In genomic region chr19:42326969-42327368, GRCh38 we compare ENCODE assay signal across 9 cellular contexts. TPM values are rescaled to one million over a fixed set of nuclear protein-coding genes. Genes with fewer than 3 reads are reported as not detected.
DNase-seq lines count a peak whose midpoint lies in the region; ATAC-seq and TF ChIP-seq lines count a peak whose summit lies in the region.
"Had no signal": no experiment of that assay in that cellular context is flagged by ENCODE, and none has a peak within 500 bp of the region (broad histone marks: within the 10 kb centered on the region; RNA-seq: fewer than 3 reads in every experiment).

No MANE protein-coding gene starts in this region.

- no peak for ATAC-seq in activated CD8-positive, alpha-beta T cell treated with anti-CD3 and anti-CD28 coated beads, Interleukin-2, amount 10 ng/mL, durations not matched to agents 7 days and 5 days
- ATAC-seq in GM21576 (IDR thresholded peaks at IDR 0.05; ENCODE audit: unreplicated experiment): no peak

- H3K27me3 ChIP-seq in AG04450 (ENCODE audit: control insufficient read depth, insufficient read depth, low read length) (peaks cover 21% of the 10 kb centered on the region), DOHH2 (ENCODE audit: control insufficient read depth, low read length) (no peaks in the 10 kb centered on the region)

- no peaks in the 10 kb centered on the region for H3K9me3 Mint-ChIP-seq in activated CD8-positive, alpha-beta T cell treated with anti-CD3 and anti-CD28 coated beads, Interleukin-2, amount 10 ng/mL, durations not matched to agents 7 days and 5 days (ENCODE audit: insufficient read depth)
- no peaks in the 10 kb centered on the region for H3K9me3 Mint-ChIP-seq in mesothelial cell of epicardium
- no peaks in the 10 kb centered on the region for H3K9me3 Mint-ChIP-seq in activated CD4-positive, alpha-beta memory T cell treated with anti-CD3 and anti-CD28 coated beads for 36 hours

- no peaks in the 10 kb centered on the region; the same call in 1 of the 2 replicates for H3K9me3 ChIP-seq in AG04450 (ENCODE audit: control insufficient read depth, insufficient read depth, low read length)
- H3K9me3 ChIP-seq in DOHH2 (ENCODE audit: control insufficient read depth, insufficient read depth, low read length): no peaks in the 10 kb centered on the region

- H4K20me1 ChIP-seq in DOHH2 (ENCODE audit: control insufficient read depth, insufficient read depth, low read depth, low read length): 0 out of 2 replicates have a peak, but pooled peaks cover 4% of the 10 kb centered on the region

- H3K4me3 Mint-ChIP-seq in activated CD8-positive, alpha-beta T cell treated with anti-CD3 and anti-CD28 coated beads, Interleukin-2, amount 10 ng/mL, durations not matched to agents 7 days and 5 days: peak overlapping the region; percentile 84
- H3K4me3 Mint-ChIP-seq in mesothelial cell of epicardium: peak overlapping the region; percentile 85
- no peak overlapping the region for H3K4me3 Mint-ChIP-seq in activated CD4-positive, alpha-beta memory T cell treated with anti-CD3 and anti-CD28 coated beads for 36 hours

- peaks cover 21% of the 10 kb centered on the region for H3K27me3 Mint-ChIP-seq in activated CD8-positive, alpha-beta T cell treated with anti-CD3 and anti-CD28 coated beads, Interleukin-2, amount 10 ng/mL, durations not matched to agents 7 days and 5 days (ENCODE audit: low read depth)
- peaks cover 28% of the 10 kb centered on the region for H3K27me3 Mint-ChIP-seq in mesothelial cell of epicardium (ENCODE audit: low read depth)
- peaks cover 13% of the 10 kb centered on the region for H3K27me3 Mint-ChIP-seq in activated CD4-positive, alpha-beta memory T cell treated with anti-CD3 and anti-CD28 coated beads for 36 hours

- H3F3A ChIP-seq in DOHH2 (ENCODE audit: control insufficient read depth, insufficient read depth): peaks cover 3% of the 10 kb centered on the region; the same call in 1 of the 2 replicates

- POLR2A ChIA-PET in AG04450 (lab: Yijun Ruan, JAX): interaction anchor here (0.6 to 0.7 kb wide), 2 partner anchors 67 to 225 kb away, joined by 3 to 7 read pairs; no protein-coding TSS in a partner anchor
- POLR2A ChIA-PET in activated CD8-positive, alpha-beta T cell treated with anti-CD3 and anti-CD28 coated beads, Interleukin-2, amount 10 ng/mL, durations not matched to agents 7 days and 5 days (lab: Charles Lee): interaction anchor here (1.0 kb wide), 1 partner anchor 251 kb away, joined by 3 read pairs; the partner anchor contains the start of gene ZNF574
- POLR2A ChIA-PET in activated CD4-positive, alpha-beta memory T cell treated with anti-CD3 and anti-CD28 coated beads for 36 hours (lab: Charles Lee): no interaction called here

- H3K4me1 ChIP-seq in DOHH2 (ENCODE audit: control insufficient read depth, low read length): peaks cover 27% of the 10 kb centered on the region

- peak overlapping the region; percentile 79 for H3K4me2 ChIP-seq in DOHH2 (ENCODE audit: low read length)

- peaks cover 50% of the 10 kb centered on the region for H3K79me2 ChIP-seq in DOHH2 (ENCODE audit: control insufficient read depth, low read length)

- intact Hi-C loops in activated CD4-positive, alpha-beta memory T cell treated with anti-CD3 and anti-CD28 coated beads for 36 hours (cut with micrococcal nuclease): no loop called here

- no peak overlapping the region for H3K27ac Mint-ChIP-seq in activated CD8-positive, alpha-beta T cell treated with anti-CD3 and anti-CD28 coated beads, Interleukin-2, amount 10 ng/mL, durations not matched to agents 7 days and 5 days
- H3K27ac Mint-ChIP-seq in mesothelial cell of epicardium: no peak overlapping the region
- no peak overlapping the region for H3K27ac Mint-ChIP-seq in activated CD4-positive, alpha-beta memory T cell treated with anti-CD3 and anti-CD28 coated beads for 36 hours

- no peaks in the 10 kb centered on the region for H3K9me2 ChIP-seq in DOHH2 (replicated peaks; ENCODE audit: control insufficient read depth, low read length)

- H3K36me3 ChIP-seq in DOHH2 (ENCODE audit: control insufficient read depth, low read length): peaks cover 4% of the 10 kb centered on the region

- H3K4me3 ChIP-seq in AG04450 (ENCODE audit: low read depth, low read length): peak overlapping the region; percentile 81; the same call in 1 of the 2 replicates
- peak overlapping the region; percentile 93 for H3K4me3 ChIP-seq in DOHH2 (ENCODE audit: low read length)
- H3K4me3 ChIP-seq in foreskin fibroblast (ENCODE audit: low read depth in 1 of 2, low read length in 2 of 2): peak overlapping the region in 1 of 2 donors; percentile 86

- no peak for TF ChIP-seq CTCF in AG04450 (IDR thresholded peaks at IDR 0.05; ENCODE audit: low read depth, low read length)
- no peak for TF ChIP-seq CTCF in DOHH2 (IDR thresholded peaks at IDR 0.05; ENCODE audit: low read depth, low read length, poor library complexity, severe bottlenecking)
- TF ChIP-seq CTCF in mesothelial cell of epicardium (IDR thresholded peaks at IDR 0.05; ENCODE audit: unreplicated experiment): no peak
- no peak for TF ChIP-seq CTCF in foreskin fibroblast (IDR thresholded peaks at IDR 0.05; ENCODE audit: low read depth, low read length)

- no peak for DNase-seq in AG04450 (ENCODE audit: low read depth, low spot score)
- DNase-seq in activated CD8-positive, alpha-beta T cell treated with anti-CD3 and anti-CD28 coated beads, Interleukin-2, amount 10 ng/mL, durations not matched to agents 7 days and 5 days: no peak
- no peak for DNase-seq in mesothelial cell of epicardium (ENCODE audit: low spot score in 2 of 2, unreplicated experiment in 2 of 2)
- DNase-seq in RPMI8226: no peak
- no peak for DNase-seq in activated CD4-positive, alpha-beta memory T cell treated with anti-CD3 and anti-CD28 coated beads for 36 hours
- no peak for DNase-seq in foreskin fibroblast
- DNase-seq: NCI-H187 treated with DMSO at 0.1 percent for 48 hours had no signal

- H3K36me3 Mint-ChIP-seq in activated CD8-positive, alpha-beta T cell treated with anti-CD3 and anti-CD28 coated beads, Interleukin-2, amount 10 ng/mL, durations not matched to agents 7 days and 5 days (ENCODE audit: low read depth): peaks cover 3% of the 10 kb centered on the region
- peaks cover 3% of the 10 kb centered on the region for H3K36me3 Mint-ChIP-seq in mesothelial cell of epicardium
- H3K36me3 Mint-ChIP-seq in activated CD4-positive, alpha-beta memory T cell treated with anti-CD3 and anti-CD28 coated beads for 36 hours: peaks cover 3% of the 10 kb centered on the region

- H3K27ac ChIP-seq in AG04450 (ENCODE audit: low read depth, low read length): no peak overlapping the region
- H3K27ac ChIP-seq in DOHH2 (ENCODE audit: low read depth, low read length): no peak overlapping the region

- CTCF ChIA-PET in AG04450 (lab: Charles Lee): no interaction called here
- CTCF ChIA-PET in activated CD8-positive, alpha-beta T cell treated with anti-CD3 and anti-CD28 coated beads, Interleukin-2, amount 10 ng/mL, durations not matched to agents 7 days and 5 days (lab: Charles Lee): interaction anchor here (0.7 to 0.8 kb wide), 2 partner anchors 48 to 54 kb away, joined by 3 read pairs; no protein-coding TSS in a partner anchor
- CTCF ChIA-PET in activated CD4-positive, alpha-beta memory T cell treated with anti-CD3 and anti-CD28 coated beads for 36 hours (lab: Charles Lee): no interaction called here

- H3K4me1 Mint-ChIP-seq in activated CD8-positive, alpha-beta T cell treated with anti-CD3 and anti-CD28 coated beads, Interleukin-2, amount 10 ng/mL, durations not matched to agents 7 days and 5 days (ENCODE audit: low read depth): peaks cover 23% of the 10 kb centered on the region
- H3K4me1 Mint-ChIP-seq in mesothelial cell of epicardium: peaks cover 27% of the 10 kb centered on the region
- peaks cover 19% of the 10 kb centered on the region for H3K4me1 Mint-ChIP-seq in activated CD4-positive, alpha-beta memory T cell treated with anti-CD3 and anti-CD28 coated beads for 36 hours (ENCODE audit: low read depth)

RNA-seq across cellular contexts. Expression of gene MEGF8, which starts 1.5 kb away (rescaled TPM):
- polyA plus RNA-seq in AG04450 (2011; rRNA removed): 9.9 and 10.6 TPM in 2 replicates
- polyA minus RNA-seq in AG04450 (2011; rRNA and poly(A)+ RNA removed): 13.9 and 14.7 TPM in 2 replicates
- 1 to 10 TPM; 5.0 to 5.9 TPM for total RNA-seq in activated CD8-positive, alpha-beta T cell treated with anti-CD3 and anti-CD28 coated beads, Interleukin-2, amount 10 ng/mL, durations not matched to agents 7 days and 5 days
- 54.7 to 58.9 TPM (median 57.1 TPM) in 3 replicates for total RNA-seq in mesothelial cell of epicardium
- total RNA-seq in activated CD4-positive, alpha-beta memory T cell treated with anti-CD3 and anti-CD28 coated beads for 36 hours: 1 to 10 TPM; 6.0 to 7.2 TPM

RNA-seq across cellular contexts. Expression of gene TMEM145, which starts 13.9 kb away (rescaled TPM):
- not detected in 2 replicates for polyA plus RNA-seq in AG04450 (2011; rRNA removed)
- not detected in 2 replicates for polyA minus RNA-seq in AG04450 (2011; rRNA and poly(A)+ RNA removed)
- under 1 TPM in 1 of 2 experiments, not detected in 1; 0.37 TPM for total RNA-seq in activated CD8-positive, alpha-beta T cell treated with anti-CD3 and anti-CD28 coated beads, Interleukin-2, amount 10 ng/mL, durations not matched to agents 7 days and 5 days
- 0.25 to 0.92 TPM (median 0.42 TPM) in 3 replicates for total RNA-seq in mesothelial cell of epicardium
- under 1 TPM in 1 of 2 experiments, not detected in 1; 0.29 TPM for total RNA-seq in activated CD4-positive, alpha-beta memory T cell treated with anti-CD3 and anti-CD28 coated beads for 36 hours

RNA-seq across cellular contexts. Expression of gene PAFAH1B3, which starts 24.5 kb away (rescaled TPM):
- 34.7 and 38.0 TPM in 2 replicates for polyA plus RNA-seq in AG04450 (2011; rRNA removed)
- polyA minus RNA-seq in AG04450 (2011; rRNA and poly(A)+ RNA removed): 67.8 and 83.0 TPM in 2 replicates
- 10 to 100 TPM; 48.2 to 52.7 TPM for total RNA-seq in activated CD8-positive, alpha-beta T cell treated with anti-CD3 and anti-CD28 coated beads, Interleukin-2, amount 10 ng/mL, durations not matched to agents 7 days and 5 days
- 81.2 to 91.0 TPM (median 88.5 TPM) in 3 replicates for total RNA-seq in mesothelial cell of epicardium
- total RNA-seq in activated CD4-positive, alpha-beta memory T cell treated with anti-CD3 and anti-CD28 coated beads for 36 hours: 10 to 100 TPM; 46.6 to 54.7 TPM

RNA-seq across cellular contexts. Expression of gene PRR19, which starts 25.0 kb away (rescaled TPM):
- 0.40 and 0.92 TPM in 2 replicates for polyA plus RNA-seq in AG04450 (2011; rRNA removed)
- 0.43 and 0.74 TPM in 2 replicates for polyA minus RNA-seq in AG04450 (2011; rRNA and poly(A)+ RNA removed)
- under 1 TPM; 0.44 to 0.55 TPM for total RNA-seq in activated CD8-positive, alpha-beta T cell treated with anti-CD3 and anti-CD28 coated beads, Interleukin-2, amount 10 ng/mL, durations not matched to agents 7 days and 5 days
- 1.3 to 2.0 TPM (median 1.7 TPM) in 3 replicates for total RNA-seq in mesothelial cell of epicardium
- under 1 TPM; 0.61 to 0.81 TPM for total RNA-seq in activated CD4-positive, alpha-beta memory T cell treated with anti-CD3 and anti-CD28 coated beads for 36 hours

RNA-seq across cellular contexts. Expression of gene CIC, which starts 57.9 kb away (rescaled TPM):
- polyA plus RNA-seq in AG04450 (2011; rRNA removed): 2.9 and 4.2 TPM in 2 replicates
- 5.1 and 6.2 TPM in 2 replicates for polyA minus RNA-seq in AG04450 (2011; rRNA and poly(A)+ RNA removed)
- 10 to 100 TPM; 73.1 to 83.8 TPM for total RNA-seq in activated CD8-positive, alpha-beta T cell treated with anti-CD3 and anti-CD28 coated beads, Interleukin-2, amount 10 ng/mL, durations not matched to agents 7 days and 5 days
- total RNA-seq in mesothelial cell of epicardium: 84.0 to 90.9 TPM (median 90.8 TPM) in 3 replicates
- total RNA-seq in activated CD4-positive, alpha-beta memory T cell treated with anti-CD3 and anti-CD28 coated beads for 36 hours: 10 to 100 TPM; 56.9 to 64.2 TPM
